17 cellular contexts compared by ENCODE assay signal in genomic region chr1:162724583-162725120, GRCh38.
DNase-seq lines count a peak whose midpoint lies in the region; ATAC-seq, FAIRE-seq and TF ChIP-seq lines count a peak whose summit lies in the region.
"Had no signal": no experiment of that assay in that cellular context is flagged by ENCODE, and none has a peak within 500 bp of the region (broad histone marks: within the 10 kb centered on the region; RNA-seq: fewer than 3 reads in every experiment).

No MANE protein-coding gene starts in this region.

- no peak overlapping the region for H2BK120ac ChIP-seq in mesenchymal stem cell (ENCODE audit: low read depth, low read length)

- no peak for TF ChIP-seq CTCF in K562 (IDR thresholded peaks at IDR 0.05 in 2 of 3, conservative IDR thresholded peaks at IDR 0.05 in 1 of 3; ENCODE audit: insufficient read depth in 2 of 3, low read depth in 1 of 3, low read length in 3 of 3)
- TF ChIP-seq CTCF in vagina (IDR thresholded peaks at IDR 0.05) = no peak

- no peak for TF ChIP-seq EP300 in K562 (IDR thresholded peaks at IDR 0.05; ENCODE audit: low read length)

- DNase-seq in M059J (ENCODE audit: low read depth) (peak; percentile 36), K562 (ENCODE audit: extremely low read depth in 1 of 4, low spot score in 3 of 4) (no peak), mesenchymal stem cell (no peak), vagina (ENCODE audit: extremely low spot score in 2 of 2) (no peak), Kasumi-1 (lab: John Stamatoyannopoulos, UW) (no peak), NCI-H2029 treated with DMSO at 0.1 percent for 48 hours (lab: John Stamatoyannopoulos, UW) (no peak), NCI-H2107 treated with DMSO at 0.1 percent for 48 hours (lab: John Stamatoyannopoulos, UW; ENCODE audit: unreplicated experiment) (no peak)
- DNase-seq: CD4-positive, CD25-positive, alpha-beta regulatory T cell; NCI-H1105; NCI-H1694 treated with DMSO at 0.1 percent for 48 hours; NCI-H345; NCI-H69; SJCRH30 had no signal

- H3K27me3 ChIP-seq in K562 (ENCODE audit: control insufficient read depth in 2 of 2, insufficient read depth in 2 of 2, low read length in 2 of 2) (no peaks in the 10 kb centered on the region), mesenchymal stem cell (ENCODE audit: control insufficient read depth in 1 of 2, insufficient read depth in 1 of 2, low read length in 2 of 2) (no peaks in the 10 kb centered on the region), vagina (no peaks in the 10 kb centered on the region)
- H3K27me3 ChIP-seq: SJCRH30 had no signal

- H4K8ac ChIP-seq in mesenchymal stem cell (ENCODE audit: low read length) = no peak overlapping the region

- intact Hi-C loops in K562 (cut with micrococcal nuclease) (no loop called here), vagina (cut with DNase I) (no loop called here)

- no peak overlapping the region for H2AK5ac ChIP-seq in mesenchymal stem cell (ENCODE audit: low read length, severe bottlenecking)

- BruUV-seq in K562 (replicated peaks; lab: Mats Ljungman, UMichigan) = no TSS peak

- peaks cover 22% of the 10 kb centered on the region for H3K79me1 ChIP-seq in mesenchymal stem cell (replicated peaks; ENCODE audit: low read length, poor library complexity, severe bottlenecking)

- no peak overlapping the region for H2BK12ac ChIP-seq in mesenchymal stem cell (ENCODE audit: low read length in 2 of 2)

- no peaks in the 10 kb centered on the region for H3K9me1 ChIP-seq in K562 (ENCODE audit: control insufficient read depth, insufficient read depth, low read length)

- in situ Hi-C loops in K562 (cut with MboI) = no loop called here

- no peak overlapping the region for H2AFZ ChIP-seq in K562 (ENCODE audit: low read depth, low read length)
- H2AFZ ChIP-seq in mesenchymal stem cell (ENCODE audit: low read depth, low read length) = no peak overlapping the region

- H3K4me2 ChIP-seq in K562 (ENCODE audit: insufficient read depth, low read length) = no peak overlapping the region
- H3K4me2 ChIP-seq in mesenchymal stem cell (ENCODE audit: low read length, poor library complexity, severe bottlenecking) = no peak overlapping the region
- H3K4me2 ChIP-seq: KMS-11 had no signal

- no peak overlapping the region for H4K91ac ChIP-seq in mesenchymal stem cell (ENCODE audit: low read length)

- H2BK15ac ChIP-seq in mesenchymal stem cell (ENCODE audit: low read depth, poor library complexity, severe bottlenecking) = no peak overlapping the region

- H3K9ac ChIP-seq in K562 (ENCODE audit: insufficient read depth in 1 of 2, low read depth in 2 of 2, low read length in 2 of 2) (no peak overlapping the region), mesenchymal stem cell (ENCODE audit: low read length) (peak overlapping the region; percentile 36)
- H3K9ac ChIP-seq: KMS-11 had no signal

- H4K20me1 ChIP-seq in K562 (replicated peaks; ENCODE audit: control insufficient read depth, insufficient read depth, low read length) = no peaks in the 10 kb centered on the region

- no peak overlapping the region for H3K18ac ChIP-seq in mesenchymal stem cell (ENCODE audit: low read depth in 1 of 2, low read length in 2 of 2)

- TF ChIP-seq POLR2A in K562 (conservative IDR thresholded peaks at IDR 0.05) = no peak
- TF ChIP-seq POLR2A in vagina (IDR thresholded peaks at IDR 0.05) = no peak

- FAIRE-seq in K562 (lab: Jason Lieb, UNC) = no peak
- FAIRE-seq: GM19239 had no signal

- H3K4me1 ChIP-seq in K562 (replicated peaks in 1 of 2; ENCODE audit: control insufficient read depth in 2 of 2, insufficient read depth in 2 of 2, low read length in 2 of 2) (no peaks in the 10 kb centered on the region), mesenchymal stem cell (ENCODE audit: control insufficient read depth, insufficient read depth, low read depth, low read length) (peaks cover 5% of the 10 kb centered on the region), vagina (peaks cover 23% of the 10 kb centered on the region)
- H3K4me1 ChIP-seq: HAP-1, SJCRH30 had no signal

- H3K36me3 ChIP-seq in K562 (ENCODE audit: control insufficient read depth, insufficient read depth, low read length) (no peaks in the 10 kb centered on the region), mesenchymal stem cell (ENCODE audit: control insufficient read depth in 1 of 2, insufficient read depth in 2 of 2, low read depth in 1 of 2, low read length in 2 of 2) (peaks cover 0 to 74% of the 10 kb centered on the region in 2 experiments), vagina (no peaks in the 10 kb centered on the region)
- H3K36me3 ChIP-seq: HAP-1, SJCRH30 had no signal

- no peak overlapping the region for H2BK5ac ChIP-seq in mesenchymal stem cell (ENCODE audit: low read depth, low read length, poor library complexity, severe bottlenecking)

- no peaks in the 10 kb centered on the region for H3K79me2 ChIP-seq in K562 (ENCODE audit: control insufficient read depth, insufficient read depth, low read length)

- H3K27ac ChIP-seq in K562 (ENCODE audit: extremely low read depth, low read depth, low read length) (no peak overlapping the region), mesenchymal stem cell (ENCODE audit: low read length, poor library complexity, severe bottlenecking) (no peak overlapping the region), vagina (peak overlapping the region; percentile 20)
- H3K27ac ChIP-seq: KMS-11, RWPE1, SJCRH30 had no signal

- no peak overlapping the region for H3K23ac ChIP-seq in mesenchymal stem cell (ENCODE audit: low read length in 2 of 2)

- H3K9me3 ChIP-seq in K562 (replicated peaks; ENCODE audit: control insufficient read depth, insufficient read depth, low read depth, low read length) (no peaks in the 10 kb centered on the region), mesenchymal stem cell (ENCODE audit: control insufficient read depth, low read length) (no peaks in the 10 kb centered on the region), vagina (no peaks in the 10 kb centered on the region)
- H3K9me3 ChIP-seq: HAP-1, SJCRH30 had no signal

- peak; percentile 15; the same call in 1 of the 3 replicates for ATAC-seq in K562

- 5% methylated on average over 7 of the region's 7 CpGs for WGBS in K562 (ENCODE audit: insufficient coverage, low coverage, missing lambda C conversion rate)
- WGBS in mesenchymal stem cell = 88% methylated on average over 7 of the region's 7 CpGs

- H3K14ac ChIP-seq in mesenchymal stem cell (ENCODE audit: low read length in 2 of 2) = no peak overlapping the region

- POLR2A ChIA-PET in K562 (lab: Yijun Ruan, JAX) = no interaction called here

- CTCF ChIA-PET in K562 (lab: Yijun Ruan, JAX; ENCODE audit: low intra/inter-chr PET ratio) = no interaction called here

- H3K4me3 ChIP-seq in K562 = no peak overlapping the region
- H3K4me3 ChIP-seq in mesenchymal stem cell (ENCODE audit: insufficient read depth in 1 of 2, low read depth in 1 of 2, low read length in 2 of 2) = no peak overlapping the region
- no peak overlapping the region for H3K4me3 ChIP-seq in vagina
- H3K4me3 ChIP-seq: HAP-1, SJCRH30 had no signal

- H3K4ac ChIP-seq in mesenchymal stem cell (ENCODE audit: low read depth in 1 of 2, low read length in 2 of 2) = no peak overlapping the region

- TF ChIP-seq RAD21 in K562 (CRISPR knock-in tag; conservative IDR thresholded peaks at IDR 0.05 in 1 of 2, IDR thresholded peaks at IDR 0.05 in 1 of 2) = no peak

TF ChIP-seq in K562, 482 proteins besides CTCF, POLR2A, EP300 and RAD21:
- 0 out of 2 replicates have a peak, but pooled peaks have one; percentile 16 for TF ChIP-seq CBFA2T3 (IDR thresholded peaks at IDR 0.05)
- peak; percentile 68 for TF ChIP-seq EGR1 (conservative IDR thresholded peaks at IDR 0.05)
- TF ChIP-seq TRIM24 (IDR thresholded peaks at IDR 0.05) = no peak
TF ChIP-seq in K562: peak in this region for 2.
